In the genomic region with DNA sequence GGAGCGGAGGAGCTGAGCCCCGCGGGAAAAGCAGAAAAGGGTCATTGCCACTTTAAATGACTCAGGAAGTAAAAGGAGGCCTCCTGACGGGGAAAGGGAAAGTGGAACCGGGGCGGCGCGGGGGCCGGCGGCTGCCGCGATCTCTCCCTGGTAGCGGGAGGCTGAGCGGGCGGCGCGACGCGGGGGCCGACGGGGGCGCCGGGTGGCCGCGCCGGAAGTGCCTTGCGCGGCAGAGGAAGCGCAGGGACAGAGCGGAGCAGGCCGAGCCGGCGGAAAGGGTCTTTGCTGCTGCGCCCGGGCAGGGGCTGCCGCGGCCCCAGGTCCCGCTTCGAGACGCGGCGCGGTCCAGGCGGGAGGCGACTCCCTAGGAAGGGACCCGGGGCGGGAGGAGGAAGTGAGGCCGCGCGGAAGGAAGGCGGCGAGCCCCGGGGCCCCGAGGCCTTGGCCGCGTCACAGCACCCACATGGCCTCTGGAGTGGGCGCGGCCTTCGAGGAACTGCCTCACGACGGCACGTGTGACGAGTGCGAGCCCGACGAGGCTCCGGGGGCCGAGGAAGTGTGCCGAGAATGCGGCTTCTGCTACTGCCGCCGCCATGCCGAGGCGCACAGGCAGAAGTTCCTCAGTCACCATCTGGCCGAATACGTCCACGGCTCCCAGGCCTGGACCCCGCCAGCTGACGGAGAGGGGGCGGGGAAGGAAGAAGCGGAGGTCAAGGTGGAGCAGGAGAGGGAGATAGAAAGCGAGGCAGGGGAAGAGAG, we compare ENCODE assay signal across 1 cellular context.
TF ChIP-seq lines count a peak whose summit lies in the region.

A gene with protein sequence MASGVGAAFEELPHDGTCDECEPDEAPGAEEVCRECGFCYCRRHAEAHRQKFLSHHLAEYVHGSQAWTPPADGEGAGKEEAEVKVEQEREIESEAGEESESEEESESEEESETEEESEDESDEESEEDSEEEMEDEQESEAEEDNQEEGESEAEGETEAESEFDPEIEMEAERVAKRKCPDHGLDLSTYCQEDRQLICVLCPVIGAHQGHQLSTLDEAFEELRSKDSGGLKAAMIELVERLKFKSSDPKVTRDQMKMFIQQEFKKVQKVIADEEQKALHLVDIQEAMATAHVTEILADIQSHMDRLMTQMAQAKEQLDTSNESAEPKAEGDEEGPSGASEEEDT (plus strand): TSS at position 127 of the 759 bp plus-strand sequence. CDS start 337 bp downstream, at position 464.

TF ChIP-seq in HepG2, 621 proteins besides CTCF, POLR2A, EP300 and RAD21 (continued from another document):
- TF ChIP-seq, protein P1, sequence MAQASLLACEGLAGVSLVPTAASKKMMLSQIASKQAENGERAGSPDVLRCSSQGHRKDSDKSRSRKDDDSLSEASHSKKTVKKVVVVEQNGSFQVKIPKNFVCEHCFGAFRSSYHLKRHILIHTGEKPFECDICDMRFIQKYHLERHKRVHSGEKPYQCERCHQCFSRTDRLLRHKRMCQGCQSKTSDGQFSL (CRISPR knock-in tag; IDR thresholded peaks at IDR 0.05) = peak; percentile 65; the same call in 1 of the 2 replicates
- TF ChIP-seq, protein P2, sequence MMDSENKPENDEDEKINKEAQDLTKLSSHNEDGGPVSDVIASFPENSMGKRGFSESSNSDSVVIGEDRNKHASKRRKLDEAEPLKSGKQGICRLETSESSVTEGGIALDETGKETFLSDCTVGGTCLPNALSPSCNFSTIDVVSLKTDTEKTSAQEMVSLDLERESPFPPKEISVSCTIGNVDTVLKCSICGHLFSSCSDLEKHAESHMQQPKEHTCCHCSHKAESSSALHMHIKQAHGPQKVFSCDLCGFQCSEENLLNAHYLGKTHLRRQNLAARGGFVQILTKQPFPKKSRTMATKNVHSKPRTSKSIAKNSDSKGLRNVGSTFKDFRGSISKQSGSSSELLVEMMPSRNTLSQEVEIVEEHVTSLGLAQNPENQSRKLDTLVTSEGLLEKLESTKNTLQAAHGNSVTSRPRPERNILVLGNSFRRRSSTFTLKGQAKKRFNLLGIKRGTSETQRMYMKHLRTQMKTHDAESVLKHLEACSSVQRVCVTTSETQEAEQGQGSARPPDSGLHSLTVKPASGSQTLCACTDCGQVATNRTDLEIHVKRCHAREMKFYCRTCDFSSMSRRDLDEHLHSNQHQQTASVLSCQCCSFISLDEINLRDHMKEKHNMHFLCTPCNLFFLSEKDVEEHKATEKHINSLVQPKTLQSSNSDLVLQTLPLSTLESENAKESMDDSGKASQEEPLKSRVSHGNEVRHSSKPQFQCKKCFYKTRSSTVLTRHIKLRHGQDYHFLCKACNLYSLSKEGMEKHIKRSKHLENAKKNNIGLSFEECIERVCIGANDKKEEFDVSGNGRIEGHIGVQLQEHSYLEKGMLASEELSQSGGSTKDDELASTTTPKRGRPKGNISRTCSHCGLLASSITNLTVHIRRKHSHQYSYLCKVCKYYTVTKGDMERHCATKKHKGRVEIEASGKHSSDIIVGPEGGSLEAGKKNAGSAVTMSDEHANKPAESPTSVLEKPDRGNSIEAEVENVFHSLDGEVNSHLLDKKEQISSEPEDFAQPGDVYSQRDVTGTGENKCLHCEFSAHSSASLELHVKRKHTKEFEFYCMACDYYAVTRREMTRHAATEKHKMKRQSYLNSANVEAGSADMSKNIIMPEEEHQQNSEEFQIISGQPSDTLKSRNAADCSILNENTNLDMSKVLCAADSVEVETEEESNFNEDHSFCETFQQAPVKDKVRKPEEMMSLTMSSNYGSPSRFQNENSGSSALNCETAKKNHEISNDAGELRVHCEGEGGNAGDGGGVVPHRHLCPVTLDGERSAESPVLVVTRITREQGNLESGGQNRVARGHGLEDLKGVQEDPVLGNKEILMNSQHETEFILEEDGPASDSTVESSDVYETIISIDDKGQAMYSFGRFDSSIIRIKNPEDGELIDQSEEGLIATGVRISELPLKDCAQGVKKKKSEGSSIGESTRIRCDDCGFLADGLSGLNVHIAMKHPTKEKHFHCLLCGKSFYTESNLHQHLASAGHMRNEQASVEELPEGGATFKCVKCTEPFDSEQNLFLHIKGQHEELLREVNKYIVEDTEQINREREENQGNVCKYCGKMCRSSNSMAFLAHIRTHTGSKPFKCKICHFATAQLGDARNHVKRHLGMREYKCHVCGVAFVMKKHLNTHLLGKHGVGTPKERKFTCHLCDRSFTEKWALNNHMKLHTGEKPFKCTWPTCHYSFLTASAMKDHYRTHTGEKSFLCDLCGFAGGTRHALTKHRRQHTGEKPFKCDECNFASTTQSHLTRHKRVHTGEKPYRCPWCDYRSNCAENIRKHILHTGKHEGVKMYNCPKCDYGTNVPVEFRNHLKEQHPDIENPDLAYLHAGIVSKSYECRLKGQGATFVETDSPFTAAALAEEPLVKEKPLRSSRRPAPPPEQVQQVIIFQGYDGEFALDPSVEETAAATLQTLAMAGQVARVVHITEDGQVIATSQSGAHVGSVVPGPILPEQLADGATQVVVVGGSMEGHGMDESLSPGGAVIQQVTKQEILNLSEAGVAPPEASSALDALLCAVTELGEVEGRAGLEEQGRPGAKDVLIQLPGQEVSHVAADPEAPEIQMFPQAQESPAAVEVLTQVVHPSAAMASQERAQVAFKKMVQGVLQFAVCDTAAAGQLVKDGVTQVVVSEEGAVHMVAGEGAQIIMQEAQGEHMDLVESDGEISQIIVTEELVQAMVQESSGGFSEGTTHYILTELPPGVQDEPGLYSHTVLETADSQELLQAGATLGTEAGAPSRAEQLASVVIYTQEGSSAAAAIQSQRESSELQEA (CRISPR knock-in tag; IDR thresholded peaks at IDR 0.05; ENCODE audit: not compliant biosample characterization) = peak; percentile 96
- no peak for TF ChIP-seq TCF7 (IDR thresholded peaks at IDR 0.05; ENCODE audit: low read depth)
- TF ChIP-seq, protein P3, sequence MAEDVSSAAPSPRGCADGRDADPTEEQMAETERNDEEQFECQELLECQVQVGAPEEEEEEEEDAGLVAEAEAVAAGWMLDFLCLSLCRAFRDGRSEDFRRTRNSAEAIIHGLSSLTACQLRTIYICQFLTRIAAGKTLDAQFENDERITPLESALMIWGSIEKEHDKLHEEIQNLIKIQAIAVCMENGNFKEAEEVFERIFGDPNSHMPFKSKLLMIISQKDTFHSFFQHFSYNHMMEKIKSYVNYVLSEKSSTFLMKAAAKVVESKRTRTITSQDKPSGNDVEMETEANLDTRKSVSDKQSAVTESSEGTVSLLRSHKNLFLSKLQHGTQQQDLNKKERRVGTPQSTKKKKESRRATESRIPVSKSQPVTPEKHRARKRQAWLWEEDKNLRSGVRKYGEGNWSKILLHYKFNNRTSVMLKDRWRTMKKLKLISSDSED (CRISPR knock-in tag; IDR thresholded peaks at IDR 0.05) = peak; percentile 83; the same call in 1 of the 2 replicates
- TF ChIP-seq, protein P4, sequence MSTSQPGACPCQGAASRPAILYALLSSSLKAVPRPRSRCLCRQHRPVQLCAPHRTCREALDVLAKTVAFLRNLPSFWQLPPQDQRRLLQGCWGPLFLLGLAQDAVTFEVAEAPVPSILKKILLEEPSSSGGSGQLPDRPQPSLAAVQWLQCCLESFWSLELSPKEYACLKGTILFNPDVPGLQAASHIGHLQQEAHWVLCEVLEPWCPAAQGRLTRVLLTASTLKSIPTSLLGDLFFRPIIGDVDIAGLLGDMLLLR (CRISPR knock-in tag; IDR thresholded peaks at IDR 0.05) = peak; percentile 97
- peak; percentile 99 for TF ChIP-seq TOPORS (CRISPR knock-in tag; IDR thresholded peaks at IDR 0.05)
- TF ChIP-seq, protein P5, sequence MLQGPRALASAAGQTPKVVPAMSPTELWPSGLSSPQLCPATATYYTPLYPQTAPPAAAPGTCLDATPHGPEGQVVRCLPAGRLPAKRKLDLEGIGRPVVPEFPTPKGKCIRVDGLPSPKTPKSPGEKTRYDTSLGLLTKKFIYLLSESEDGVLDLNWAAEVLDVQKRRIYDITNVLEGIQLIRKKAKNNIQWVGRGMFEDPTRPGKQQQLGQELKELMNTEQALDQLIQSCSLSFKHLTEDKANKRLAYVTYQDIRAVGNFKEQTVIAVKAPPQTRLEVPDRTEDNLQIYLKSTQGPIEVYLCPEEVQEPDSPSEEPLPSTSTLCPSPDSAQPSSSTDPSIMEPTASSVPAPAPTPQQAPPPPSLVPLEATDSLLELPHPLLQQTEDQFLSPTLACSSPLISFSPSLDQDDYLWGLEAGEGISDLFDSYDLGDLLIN (CRISPR knock-in tag; IDR thresholded peaks at IDR 0.05; ENCODE audit: borderline replicate concordance) = peak; percentile 99; the same call in 1 of the 2 replicates
- TF ChIP-seq ZNF136 (CRISPR knock-in tag; IDR thresholded peaks at IDR 0.05; ENCODE audit: low read depth) = peak; percentile 60; the same call in 1 of the 2 replicates
- TF ChIP-seq, protein P6, sequence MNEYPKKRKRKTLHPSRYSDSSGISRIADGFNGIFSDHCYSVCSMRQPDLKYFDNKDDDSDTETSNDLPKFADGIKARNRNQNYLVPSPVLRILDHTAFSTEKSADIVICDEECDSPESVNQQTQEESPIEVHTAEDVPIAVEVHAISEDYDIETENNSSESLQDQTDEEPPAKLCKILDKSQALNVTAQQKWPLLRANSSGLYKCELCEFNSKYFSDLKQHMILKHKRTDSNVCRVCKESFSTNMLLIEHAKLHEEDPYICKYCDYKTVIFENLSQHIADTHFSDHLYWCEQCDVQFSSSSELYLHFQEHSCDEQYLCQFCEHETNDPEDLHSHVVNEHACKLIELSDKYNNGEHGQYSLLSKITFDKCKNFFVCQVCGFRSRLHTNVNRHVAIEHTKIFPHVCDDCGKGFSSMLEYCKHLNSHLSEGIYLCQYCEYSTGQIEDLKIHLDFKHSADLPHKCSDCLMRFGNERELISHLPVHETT (CRISPR knock-in tag; conservative IDR thresholded peaks at IDR 0.05) = peak; percentile 62
- TF ChIP-seq ZNF24 (IDR thresholded peaks at IDR 0.05) = no peak
- peak; percentile 78; the same call in 1 of the 2 replicates for TF ChIP-seq HDAC1 (CRISPR knock-in tag; IDR thresholded peaks at IDR 0.05)
- peak; percentile 71 for TF ChIP-seq XBP1 (CRISPR knock-in tag; IDR thresholded peaks at IDR 0.05)
- TF ChIP-seq, protein P7, sequence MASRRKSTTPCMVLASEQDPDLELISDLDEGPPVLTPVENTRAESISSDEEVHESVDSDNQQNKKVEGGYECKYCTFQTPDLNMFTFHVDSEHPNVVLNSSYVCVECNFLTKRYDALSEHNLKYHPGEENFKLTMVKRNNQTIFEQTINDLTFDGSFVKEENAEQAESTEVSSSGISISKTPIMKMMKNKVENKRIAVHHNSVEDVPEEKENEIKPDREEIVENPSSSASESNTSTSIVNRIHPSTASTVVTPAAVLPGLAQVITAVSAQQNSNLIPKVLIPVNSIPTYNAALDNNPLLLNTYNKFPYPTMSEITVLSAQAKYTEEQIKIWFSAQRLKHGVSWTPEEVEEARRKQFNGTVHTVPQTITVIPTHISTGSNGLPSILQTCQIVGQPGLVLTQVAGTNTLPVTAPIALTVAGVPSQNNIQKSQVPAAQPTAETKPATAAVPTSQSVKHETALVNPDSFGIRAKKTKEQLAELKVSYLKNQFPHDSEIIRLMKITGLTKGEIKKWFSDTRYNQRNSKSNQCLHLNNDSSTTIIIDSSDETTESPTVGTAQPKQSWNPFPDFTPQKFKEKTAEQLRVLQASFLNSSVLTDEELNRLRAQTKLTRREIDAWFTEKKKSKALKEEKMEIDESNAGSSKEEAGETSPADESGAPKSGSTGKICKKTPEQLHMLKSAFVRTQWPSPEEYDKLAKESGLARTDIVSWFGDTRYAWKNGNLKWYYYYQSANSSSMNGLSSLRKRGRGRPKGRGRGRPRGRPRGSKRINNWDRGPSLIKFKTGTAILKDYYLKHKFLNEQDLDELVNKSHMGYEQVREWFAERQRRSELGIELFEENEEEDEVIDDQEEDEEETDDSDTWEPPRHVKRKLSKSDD (CRISPR knock-in tag; IDR thresholded peaks at IDR 0.05; ENCODE audit: low read depth) = no peak
- TF ChIP-seq SRY (CRISPR knock-in tag; IDR thresholded peaks at IDR 0.05) = peak; percentile 100
- TF ChIP-seq FOSL2 (CRISPR knock-in tag; IDR thresholded peaks at IDR 0.05) = peak; percentile 66
- TF ChIP-seq KLF11 (CRISPR knock-in tag; IDR thresholded peaks at IDR 0.05) = peak; percentile 60; the same call in 1 of the 2 replicates
- no peak for TF ChIP-seq ZFP36L2 (CRISPR knock-in tag; IDR thresholded peaks at IDR 0.05)
- peak; percentile 94; the same call in 1 of the 2 replicates for TF ChIP-seq CAMTA2 (CRISPR knock-in tag; IDR thresholded peaks at IDR 0.05; ENCODE audit: borderline replicate concordance)
- peak; percentile 99 for TF ChIP-seq ZMAT3 (CRISPR knock-in tag; conservative IDR thresholded peaks at IDR 0.05)
- TF ChIP-seq ZNF629 (CRISPR knock-in tag; conservative IDR thresholded peaks at IDR 0.05) = peak; percentile 59; the same call in 1 of the 2 replicates
- TF ChIP-seq, protein P8, sequence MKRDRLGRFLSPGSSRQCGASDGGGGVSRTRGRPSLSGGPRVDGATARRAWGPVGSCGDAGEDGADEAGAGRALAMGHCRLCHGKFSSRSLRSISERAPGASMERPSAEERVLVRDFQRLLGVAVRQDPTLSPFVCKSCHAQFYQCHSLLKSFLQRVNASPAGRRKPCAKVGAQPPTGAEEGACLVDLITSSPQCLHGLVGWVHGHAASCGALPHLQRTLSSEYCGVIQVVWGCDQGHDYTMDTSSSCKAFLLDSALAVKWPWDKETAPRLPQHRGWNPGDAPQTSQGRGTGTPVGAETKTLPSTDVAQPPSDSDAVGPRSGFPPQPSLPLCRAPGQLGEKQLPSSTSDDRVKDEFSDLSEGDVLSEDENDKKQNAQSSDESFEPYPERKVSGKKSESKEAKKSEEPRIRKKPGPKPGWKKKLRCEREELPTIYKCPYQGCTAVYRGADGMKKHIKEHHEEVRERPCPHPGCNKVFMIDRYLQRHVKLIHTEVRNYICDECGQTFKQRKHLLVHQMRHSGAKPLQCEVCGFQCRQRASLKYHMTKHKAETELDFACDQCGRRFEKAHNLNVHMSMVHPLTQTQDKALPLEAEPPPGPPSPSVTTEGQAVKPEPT (CRISPR knock-in tag; IDR thresholded peaks at IDR 0.05; ENCODE audit: low read depth) = peak; percentile 97
- TF ChIP-seq NAIF1 (CRISPR knock-in tag; IDR thresholded peaks at IDR 0.05; ENCODE audit: borderline replicate concordance) = peak; percentile 89; the same call in 1 of the 2 replicates
- TF ChIP-seq RELA (CRISPR knock-in tag; IDR thresholded peaks at IDR 0.05) = no peak
- TF ChIP-seq SOX5 (CRISPR knock-in tag; IDR thresholded peaks at IDR 0.05; ENCODE audit: borderline replicate concordance) = no peak
- peak; percentile 90 for TF ChIP-seq ZNF224 (CRISPR knock-in tag; IDR thresholded peaks at IDR 0.05)
